ENCODE assay signal across 23 cellular contexts in genomic region chrX:111874241-111874640, GRCh38.
"Had no signal": no experiment of that assay in that cellular context is flagged by ENCODE, and none has a peak within 500 bp of the region (broad histone marks: within the 10 kb centered on the region; RNA-seq: fewer than 3 reads in every experiment).

No MANE protein-coding gene starts in this region.

- H3K36me3 ChIP-seq: esophagus muscularis mucosa, gastroesophageal sphincter, heart left ventricle, ovary, suprapubic skin, transverse colon, upper lobe of right lung, vagina had no signal

- H3K9me3 ChIP-seq: esophagus muscularis mucosa, gastroesophageal sphincter, heart left ventricle, ovary, psoas muscle, suprapubic skin, transverse colon, upper lobe of right lung, vagina had no signal

- H3K4me3 ChIP-seq: esophagus muscularis mucosa, gastroesophageal sphincter, heart left ventricle, hepatocyte, lung, ovary, psoas muscle, skin epidermis, suprapubic skin, transverse colon, upper lobe of right lung, vagina had no signal

- DNase-seq: effector CD8-positive, alpha-beta T cell; endodermal cell; foreskin keratinocyte; heart left ventricle; kidney; natural killer cell; occipital lobe; ovary; posterior cingulate gyrus; psoas muscle; right cardiac atrium; stimulated activated CD4-positive, alpha-beta T cell treated with anti-CD3 and anti-CD28 coated beads, Interleukin-15, amount 100 ng/mL, for 24 hours; stimulated activated CD4-positive, alpha-beta T cell treated with anti-CD3 and anti-CD28 coated beads, Interleukin-2, amount 100 ng/mL, for 48 hours; stimulated activated naive B cell treated with anti-CD40 and anti-IgM and Interleukin-4, amounts not matched to agents 10 μg/mL and 1 μg/mL and 100 μg/mL, for 72 hours; transverse colon; upper lobe of right lung had no signal

- H3K27ac ChIP-seq: esophagus muscularis mucosa, foreskin keratinocyte, gastroesophageal sphincter, heart left ventricle, hepatocyte, ovary, psoas muscle, skin epidermis, suprapubic skin, transverse colon, upper lobe of right lung, vagina had no signal
